Comparison of ENCODE assay signal across 27 cellular contexts in the genomic region with DNA sequence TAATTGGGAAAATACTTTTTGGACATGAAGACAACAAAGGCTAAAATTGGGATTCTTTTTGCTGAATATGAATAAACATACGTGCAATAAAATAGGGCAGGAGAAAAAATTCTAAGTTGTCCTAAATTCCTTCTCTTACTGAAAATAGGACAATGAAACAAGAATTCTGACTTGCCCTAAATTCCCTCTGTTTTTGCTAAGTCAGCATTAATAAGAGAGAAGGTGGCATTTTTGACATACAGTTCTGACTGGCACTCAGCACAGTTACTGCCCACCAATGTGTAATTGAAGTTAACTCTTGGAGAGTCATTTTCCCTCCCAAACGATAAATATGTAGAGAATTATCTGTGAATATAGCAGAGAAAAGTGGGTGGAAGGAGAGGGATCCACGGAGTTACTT.
"Had no signal": no experiment of that assay in that cellular context is flagged by ENCODE, and none has a peak within 500 bp of the region (broad histone marks: within the 10 kb centered on the region; RNA-seq: fewer than 3 reads in every experiment).

No MANE protein-coding gene starts in this region.

- H3K9me3 Mint-ChIP-seq: dendritic cell treated with granulocyte-macrophage colony-stimulating factor and Interleukin-4, amounts not matched to agents 40 ng/mL and 50 ng/mL, for 4 days; mesothelial cell of epicardium had no signal

- H3K4me1 Mint-ChIP-seq: endodermal cell, mesothelial cell of epicardium had no signal

- H3K4me3 ChIP-seq: colonic mucosa, esophagus squamous epithelium, gastrocnemius medialis, heart right ventricle, left lung, lower lobe of right lung, mucosa of descending colon had no signal

- DNase-seq: colonic mucosa; cortex of kidney; effector CD8-positive, alpha-beta T cell; effector memory CD8-positive, alpha-beta T cell; endodermal cell; erythroblast; esophagus squamous epithelium; foreskin fibroblast; foreskin melanocyte; gastrocnemius medialis; glutamatergic neuron; head of caudate nucleus; heart right ventricle; hippocampal formation; left cardiac atrium; left lung; left ventricle myocardium superior; lower lobe of right lung; mesenchymal stem cell; mucosa of descending colon had no signal

- ATAC-seq: effector memory CD8-positive, alpha-beta T cell; esophagus mucosa; gastrocnemius medialis; heart right ventricle; left cardiac atrium; left lung; left ventricle myocardium superior; lower lobe of right lung; mucosa of descending colon had no signal

- H3K36me3 ChIP-seq: colonic mucosa, esophagus squamous epithelium, gastrocnemius medialis, heart right ventricle, left lung, lower lobe of right lung had no signal

- H3K9me3 ChIP-seq: colonic mucosa, gastrocnemius medialis, lower lobe of right lung, mucosa of descending colon had no signal

- H3K36me3 Mint-ChIP-seq: mesothelial cell of epicardium had no signal

- H3K27me3 Mint-ChIP-seq: dendritic cell treated with granulocyte-macrophage colony-stimulating factor and Interleukin-4, amounts not matched to agents 40 ng/mL and 50 ng/mL, for 4 days; effector memory CD8-positive, alpha-beta T cell had no signal

- H3K27ac Mint-ChIP-seq: dendritic cell treated with granulocyte-macrophage colony-stimulating factor and Interleukin-4, amounts not matched to agents 40 ng/mL and 50 ng/mL, for 4 days; effector memory CD8-positive, alpha-beta T cell; endodermal cell; mesothelial cell of epicardium had no signal

- H3K4me1 ChIP-seq: colonic mucosa, esophagus squamous epithelium, gastrocnemius medialis, heart right ventricle, left lung, lower lobe of right lung had no signal

- H3K27ac ChIP-seq: colonic mucosa, epithelial cell of prostate, esophagus squamous epithelium, gastrocnemius medialis, heart right ventricle, left lung, lower lobe of right lung had no signal

- FAIRE-seq: endometrium, islet of Langerhans, keratinocyte had no signal

- H3K27me3 ChIP-seq: colonic mucosa, esophagus squamous epithelium, gastrocnemius medialis, heart right ventricle, left lung had no signal

- H3K4me3 Mint-ChIP-seq: dendritic cell treated with granulocyte-macrophage colony-stimulating factor and Interleukin-4, amounts not matched to agents 40 ng/mL and 50 ng/mL, for 4 days; effector memory CD8-positive, alpha-beta T cell; endodermal cell; mesothelial cell of epicardium had no signal
